11 cellular contexts compared by ENCODE assay signal in genomic region chr12:1122803-1123202, GRCh38.
A peak's percentile ranks its signal among the peaks of the same experiment; 100 is the strongest.
DNase-seq lines count a peak whose midpoint lies in the region; ATAC-seq and TF ChIP-seq lines count a peak whose summit lies in the region.
"Had no signal": no experiment of that assay in that cellular context is flagged by ENCODE, and none has a peak within 500 bp of the region (broad histone marks: within the 10 kb centered on the region; RNA-seq: fewer than 3 reads in every experiment).

No MANE protein-coding gene starts in this region.

- POLR2A ChIA-PET in CD8-positive, alpha-beta T cell (lab: Charles Lee), result no interaction called here

- H3K27ac Mint-ChIP-seq in CD8-positive, alpha-beta T cell, result peak overlapping the region; percentile 74

- intact Hi-C loops in CD8-positive, alpha-beta T cell (cut with DNase I, micrococcal nuclease), result loop anchor here (10.0 kb wide), 2 partner anchors 132 to 672 kb away; no protein-coding TSS in a partner anchor

- no peak for TF ChIP-seq CTCF in CD8-positive, alpha-beta T cell (IDR thresholded peaks at IDR 0.05)

- no peaks in the 10 kb centered on the region for H3K9me3 ChIP-seq in CD8-positive, alpha-beta T cell (ENCODE audit: low read length)

- H3K27me3 ChIP-seq in CD8-positive, alpha-beta T cell (ENCODE audit: insufficient read depth, low read length), result no peaks in the 10 kb centered on the region

- CTCF ChIA-PET in CD8-positive, alpha-beta T cell (lab: Charles Lee), result interaction anchor here (0.6 to 2.0 kb wide), 4 partner anchors 13 to 483 kb away, joined by 3 to 8 read pairs (median 3); no protein-coding TSS in a partner anchor

- H3K36me3 Mint-ChIP-seq in CD8-positive, alpha-beta T cell, result peaks cover 3% of the 10 kb centered on the region

- peak overlapping the region; percentile 7 for H3K4me3 Mint-ChIP-seq in CD8-positive, alpha-beta T cell

- H3K4me1 ChIP-seq in CD8-positive, alpha-beta T cell (ENCODE audit: insufficient read depth, low read length), result peaks cover 12% of the 10 kb centered on the region

- H3K4me1 Mint-ChIP-seq in CD8-positive, alpha-beta T cell (ENCODE audit: low read depth), result peaks cover 21% of the 10 kb centered on the region

- ATAC-seq in CD8-positive, alpha-beta T cell, result peak; percentile 94

- H3K27me3 Mint-ChIP-seq in CD8-positive, alpha-beta T cell (ENCODE audit: low read depth), result no peaks in the 10 kb centered on the region

- no peaks in the 10 kb centered on the region for H3K9me3 Mint-ChIP-seq in CD8-positive, alpha-beta T cell

- no peaks in the 10 kb centered on the region for H3K36me3 ChIP-seq in CD8-positive, alpha-beta T cell (ENCODE audit: insufficient read depth, low read length)

- no peak overlapping the region for H3K4me3 ChIP-seq in CD8-positive, alpha-beta T cell (ENCODE audit: low read depth, low read length)

- no peak overlapping the region for H3K27ac ChIP-seq in CD8-positive, alpha-beta T cell (ENCODE audit: low read depth, low read length)

- in situ Hi-C loops in KBM-7 (cut with MboI; ENCODE audit: low pct_unique_long_range_greater_than_20kb, low sequenced_read_pairs), result loop anchor here (25.0 kb wide), 1 partner anchor 464 kb away; the partner anchor contains the start of gene FBXL14

- DNase-seq in CD8-positive, alpha-beta T cell, result peak; percentile 20 to 83 (median 51)
- DNase-seq in KBM-7, result peak; percentile 88
- DNase-seq in activated CD4-positive, alpha-beta T cell treated with anti-CD3 and anti-CD28 coated beads, Interleukin-2, amount 50 U/mL, for 1 hour, result peak; percentile 41
- DNase-seq in iris pigment epithelial cell (ENCODE audit: low read depth), result peak; percentile 59
- DNase-seq in AG08395 (ENCODE audit: low spot score), result no peak
- DNase-seq in globus pallidus (ENCODE audit: low spot score), result no peak
- no peak for DNase-seq in NK-92 (lab: John Stamatoyannopoulos, UW; ENCODE audit: unreplicated experiment)
- no peak for DNase-seq in SKM-1 (lab: John Stamatoyannopoulos, UW; ENCODE audit: unreplicated experiment)
- DNase-seq: activated CD4-positive, CD25-positive, alpha-beta regulatory T cell; cerebellar nuclear complex; DMS 273 treated with DMSO at 0.1 percent for 48 hours had no signal

Comparison
In these comparisons a context has a peak if more than half of its experiments do, and no peak if none do; other contexts are left out.
1. DNase-seq: peak in CD8-positive, alpha-beta T cell (7 of 7), KBM-7 (single experiment), activated CD4-positive, alpha-beta T cell treated with anti-CD3 and anti-CD28 coated beads, Interleukin-2, amount 50 U/mL, for 1 hour (single experiment) and iris pigment epithelial cell (single experiment); none in AG08395 (single experiment), globus pallidus (single experiment), NK-92 (single experiment) and SKM-1 (single experiment).